Comparison of ENCODE assay signal across 19 cellular contexts in genomic region chr2:135905679-135906078, GRCh38. TPM values are rescaled to one million over a fixed set of nuclear protein-coding genes. Genes with fewer than 3 reads are reported as not detected.
DNase-seq lines count a peak whose midpoint lies in the region; ATAC-seq, FAIRE-seq and TF ChIP-seq lines count a peak whose summit lies in the region.
"Had no signal": no experiment of that assay in that cellular context is flagged by ENCODE, and none has a peak within 500 bp of the region (broad histone marks: within the 10 kb centered on the region; RNA-seq: fewer than 3 reads in every experiment).

No MANE protein-coding gene starts in this region.

- H4K20me1 ChIP-seq in GM12878 (ENCODE audit: control insufficient read depth, insufficient read depth): no peaks in the 10 kb centered on the region
- H4K20me1 ChIP-seq: BLaER1 treated with 17β-estradiol and CSF1 and Interleukin-3, amounts not matched to agents 10 nM and 100 nM had no signal

- no peak overlapping the region for H2AFZ ChIP-seq in GM12878 (ENCODE audit: control insufficient read depth, low read depth, low read length)
- H2AFZ ChIP-seq: GM23338 had no signal

- H3K9ac ChIP-seq in GM12878 (ENCODE audit: control insufficient read depth, insufficient read depth, low read length): no peak overlapping the region
- H3K9ac ChIP-seq: BLaER1 treated with 17β-estradiol and CSF1 and Interleukin-3, amounts not matched to agents 10 nM and 100 nM had no signal

- no peaks in the 10 kb centered on the region for H3K9me3 ChIP-seq in GM12878 (replicated peaks; ENCODE audit: control insufficient read depth, insufficient read depth, low read length)
- H3K9me3 ChIP-seq in pancreas: no peaks in the 10 kb centered on the region
- H3K9me3 ChIP-seq: BE2C; BLaER1 treated with 17β-estradiol and CSF1 and Interleukin-3, amounts not matched to agents 10 nM and 100 nM had no signal

- DNase-seq in GM12878 (ENCODE audit: low read depth, low spot score) (no peak), pancreas (no peak), COR-L47 (lab: John Stamatoyannopoulos, UW) (no peak), NCI-H2081 treated with DMSO at 0.1 percent for 48 hours (lab: John Stamatoyannopoulos, UW) (no peak)
- DNase-seq: AML-193; BE2C; Calu3; CD4-positive, alpha-beta T cell; CD8-positive, alpha-beta memory T cell; DMS53; DMS79 treated with DMSO at 0.1 percent for 48 hours; H9; HFFc6 had no signal

- H3K4me1 ChIP-seq in GM12878 (ENCODE audit: control insufficient read depth, insufficient read depth, low read length) (no peaks in the 10 kb centered on the region), pancreas (no peaks in the 10 kb centered on the region)
- H3K4me1 ChIP-seq: BE2C had no signal

- no peak overlapping the region for H3K4me3 ChIP-seq in GM12878
- no peak overlapping the region for H3K4me3 ChIP-seq in pancreas
- H3K4me3 ChIP-seq: BLaER1 treated with 17β-estradiol and CSF1 and Interleukin-3, amounts not matched to agents 10 nM and 100 nM; GM23338 had no signal

- H3K79me2 ChIP-seq in GM12878 (ENCODE audit: control insufficient read depth, insufficient read depth, low read length): no peaks in the 10 kb centered on the region

- BruUV-seq in GM12878 (replicated peaks; lab: Mats Ljungman, UMichigan): no TSS peak

- RAD21 ChIA-PET in GM12878 (lab: Charles Lee; ENCODE audit: unreplicated experiment): interaction anchor here (1.0 to 1.3 kb wide), 3 partner anchors 8 to 480 kb away, joined by 3 to 4 read pairs (median 3); no protein-coding TSS in a partner anchor

- intact Hi-C loops in GM12878 (cut with micrococcal nuclease; ENCODE audit: unreplicated experiment): no loop called here
- intact Hi-C loops in pancreas (cut with DNase I): no loop called here

- SMC1A ChIA-PET in GM12878 (lab: Charles Lee; ENCODE audit: uncharacterized antibody, unreplicated experiment): interaction anchor here (1.3 to 1.4 kb wide), 3 partner anchors 13 to 479 kb away, joined by 4 to 5 read pairs (median 4); no protein-coding TSS in a partner anchor

- CTCF ChIA-PET in GM12878 (lab: Yijun Ruan, JAX): interaction anchor here (1.5 kb wide), 1 partner anchor 13 kb away, joined by 3 read pairs; no protein-coding TSS in a partner anchor

- H3K27me3 ChIP-seq in GM12878 (replicated peaks in 1 of 2; ENCODE audit: control insufficient read depth in 2 of 2, insufficient read depth in 2 of 2, low read length in 1 of 2) (no peaks in the 10 kb centered on the region), pancreas (no peaks in the 10 kb centered on the region)
- H3K27me3 ChIP-seq: BE2C; BLaER1 treated with 17β-estradiol and CSF1 and Interleukin-3, amounts not matched to agents 10 nM and 100 nM had no signal

- POLR2A ChIA-PET in GM12878 (lab: Charles Lee): no interaction called here

- TF ChIP-seq POLR2A in GM12878 (IDR thresholded peaks at IDR 0.05; ENCODE audit: low read depth, low read length): no peak

- TF ChIP-seq CTCF in GM12878 (IDR thresholded peaks at IDR 0.05 in 2 of 3, conservative IDR thresholded peaks at IDR 0.05 in 1 of 3; ENCODE audit: control insufficient read depth in 2 of 3, extremely low read depth in 1 of 3, insufficient read depth in 1 of 3, low read depth in 3 of 3, low read length in 3 of 3) (no peak), pancreas (IDR thresholded peaks at IDR 0.05) (no peak)

- H3K27ac ChIP-seq in GM12878 (ENCODE audit: control insufficient read depth, insufficient read depth) (no peak overlapping the region), pancreas (no peak overlapping the region)
- H3K27ac ChIP-seq: BLaER1 treated with 17β-estradiol and CSF1 and Interleukin-3, amounts not matched to agents 10 nM and 100 nM had no signal

- FAIRE-seq in A204.1 (lab: Jason Lieb, UNC) (peak; percentile 29), G401.6 (lab: Jason Lieb, UNC) (peak; percentile 63), GM12878 (lab: Jason Lieb, UNC) (no peak), pancreas (lab: Jason Lieb, UNC) (peak; percentile 47)
- FAIRE-seq: GM18507 had no signal

- H3K36me3 ChIP-seq in GM12878 (ENCODE audit: control insufficient read depth in 2 of 2, insufficient read depth in 2 of 2, low read length in 1 of 2) (peaks cover 0 to 16% of the 10 kb centered on the region in 2 experiments; a peak in 2 of 4 replicates), pancreas (peaks cover 0 to 22% (median 3%) of the 10 kb centered on the region in 3 donors)
- H3K36me3 ChIP-seq: BE2C had no signal

- no peak for TF ChIP-seq EP300 in GM12878 (IDR thresholded peaks at IDR 0.05; ENCODE audit: borderline replicate concordance in 1 of 2, control insufficient read depth in 1 of 2, low read depth in 2 of 2, low read length in 2 of 2)

- no peak overlapping the region for H3K4me2 ChIP-seq in GM12878 (ENCODE audit: control insufficient read depth, insufficient read depth)
- H3K4me2 ChIP-seq: BLaER1 treated with 17β-estradiol and CSF1 and Interleukin-3, amounts not matched to agents 10 nM and 100 nM; GM23338 had no signal

- no peak for TF ChIP-seq RAD21 in GM12878 (IDR thresholded peaks at IDR 0.05; ENCODE audit: insufficient read depth, low read depth, low read length)

- ATAC-seq in GM12878: no peak
- ATAC-seq in pancreas: no peak
- ATAC-seq: GM23338, HCT116 had no signal

- in situ Hi-C loops in GM12878 (cut with MboI): loop anchor here (25.0 kb wide), 1 partner anchor 1932 kb away; no protein-coding TSS in a partner anchor

TF ChIP-seq in GM12878, 131 proteins besides CTCF, POLR2A, EP300 and RAD21:
- no peak for TF ChIP-seq KAT2A (conservative IDR thresholded peaks at IDR 0.05; ENCODE audit: control insufficient read depth, low read depth, low read length)
- TF ChIP-seq ATF7 (IDR thresholded peaks at IDR 0.05; ENCODE audit: low read depth): 0 out of 2 replicates have a peak, but pooled peaks have one; percentile 25
- no peak for TF ChIP-seq BCL3 (IDR thresholded peaks at IDR 0.05; ENCODE audit: borderline replicate concordance, insufficient read depth, low read depth, low read length, poor library complexity, severe bottlenecking)
TF ChIP-seq in GM12878: peak in this region for 1.

RNA-seq across cellular contexts. Expression of gene MCM6, which starts 29.4 kb away (rescaled TPM):
- 50.4 and 55.8 TPM in 2 replicates for total RNA-seq in GM12878 (2013; cell fraction: nucleolus; rRNA removed)
- total RNA-seq in GM12878 (2014; rRNA removed) (63.4 and 68.5 TPM in 2 replicates), GM12878 (2014; rRNA removed; fragmentation: Illumina TruSeq; extraction: Trizol) (63.2 and 63.4 TPM in 2 replicates), GM12878 (2021) (89.7 and 92.9 TPM in 2 replicates), pancreas (1 to 10 TPM; 1.9 to 5.7 (median 3.1) TPM)
- 40.3 TPM for polyA plus RNA-seq in GM12878 (2011; ENCODE audit: low read depth)
- polyA plus RNA-seq in GM12878 (2011; rRNA removed) (118 and 136 TPM in 2 replicates), GM12878 (2014; fragmentation: Illumina TruSeq; extraction: Trizol) (97.4 and 108 TPM in 2 replicates), GM12878 (2014; fragmentation: Nextera tagmentation; extraction: Ambion mirVana) (10 to 100 TPM; 37.4 to 74.4 TPM), GM12878 (2014; rRNA removed) (68.6 and 79.5 TPM in 2 replicates), GM12878 (2016; fragmentation: Nextera tagmentation; extraction: Ambion mirVana) (10 to 100 TPM; 85.0 to 89.9 TPM), pancreas (1 to 10 TPM; 1.5 to 2.1 TPM)
- 74.9 and 83.7 TPM in 2 replicates for polyA plus RNA-seq in GM12878 (2011; cell fraction: cytosol; rRNA removed)
- polyA plus RNA-seq in GM12878 (2011; cell fraction: nucleus; rRNA removed): 46.4 and 68.7 TPM in 2 replicates
- 34.7 and 41.0 TPM in 2 replicates for polyA plus RNA-seq in GM12878 (2012)
- polyA minus RNA-seq in GM12878 (2011; rRNA and poly(A)+ RNA removed): 124 and 156 TPM in 2 replicates
- 44.2 and 46.8 TPM in 2 replicates for polyA minus RNA-seq in GM12878 (2011; cell fraction: cytosol; rRNA and poly(A)+ RNA removed)
- polyA minus RNA-seq in GM12878 (2011; cell fraction: nucleus; rRNA and poly(A)+ RNA removed): 23.0 and 38.4 TPM in 2 replicates

Comparison
In these comparisons a context has a peak if more than half of its experiments do, and no peak if none do; other contexts are left out.
1. RNA of gene MCM6, which starts 29.4 kb away (total RNA-seq): 50.4 to 92.9 TPM in GM12878; 1.9 to 5.7 TPM in pancreas; every median in the first group is over 4 times any median in the second.